In the genomic region with DNA sequence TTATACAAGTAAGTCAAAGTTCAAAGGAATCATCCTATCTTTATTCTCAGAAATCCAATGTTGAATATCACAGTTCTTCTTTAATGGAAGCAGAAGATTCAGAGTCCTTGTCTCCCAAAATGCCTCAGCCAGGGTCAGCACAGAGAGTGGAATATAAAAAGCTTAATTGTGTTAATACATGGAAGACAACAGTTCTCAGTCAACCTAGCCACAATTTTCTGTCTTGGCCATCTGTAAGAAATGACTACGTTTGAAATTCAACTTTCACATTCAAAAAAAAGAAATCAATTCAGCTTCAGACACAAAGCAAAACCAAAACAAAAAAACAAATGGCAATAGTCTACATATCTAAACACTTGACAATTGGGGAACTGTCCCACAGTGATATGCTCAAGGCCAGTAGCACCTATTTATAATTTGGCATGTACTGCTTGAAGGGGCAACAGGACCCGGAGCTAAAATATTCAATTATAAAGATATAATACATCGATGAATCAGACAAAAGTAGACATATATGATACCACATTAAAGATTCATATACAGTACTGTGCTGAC, we compare ENCODE assay signal across 1 cellular context.
TF ChIP-seq lines count a peak whose summit lies in the region.

No MANE protein-coding gene starts in this region.

TF ChIP-seq in GM12878, 131 proteins besides CTCF, POLR2A, EP300 and RAD21 (continued from another document):
- TF ChIP-seq, protein P1, sequence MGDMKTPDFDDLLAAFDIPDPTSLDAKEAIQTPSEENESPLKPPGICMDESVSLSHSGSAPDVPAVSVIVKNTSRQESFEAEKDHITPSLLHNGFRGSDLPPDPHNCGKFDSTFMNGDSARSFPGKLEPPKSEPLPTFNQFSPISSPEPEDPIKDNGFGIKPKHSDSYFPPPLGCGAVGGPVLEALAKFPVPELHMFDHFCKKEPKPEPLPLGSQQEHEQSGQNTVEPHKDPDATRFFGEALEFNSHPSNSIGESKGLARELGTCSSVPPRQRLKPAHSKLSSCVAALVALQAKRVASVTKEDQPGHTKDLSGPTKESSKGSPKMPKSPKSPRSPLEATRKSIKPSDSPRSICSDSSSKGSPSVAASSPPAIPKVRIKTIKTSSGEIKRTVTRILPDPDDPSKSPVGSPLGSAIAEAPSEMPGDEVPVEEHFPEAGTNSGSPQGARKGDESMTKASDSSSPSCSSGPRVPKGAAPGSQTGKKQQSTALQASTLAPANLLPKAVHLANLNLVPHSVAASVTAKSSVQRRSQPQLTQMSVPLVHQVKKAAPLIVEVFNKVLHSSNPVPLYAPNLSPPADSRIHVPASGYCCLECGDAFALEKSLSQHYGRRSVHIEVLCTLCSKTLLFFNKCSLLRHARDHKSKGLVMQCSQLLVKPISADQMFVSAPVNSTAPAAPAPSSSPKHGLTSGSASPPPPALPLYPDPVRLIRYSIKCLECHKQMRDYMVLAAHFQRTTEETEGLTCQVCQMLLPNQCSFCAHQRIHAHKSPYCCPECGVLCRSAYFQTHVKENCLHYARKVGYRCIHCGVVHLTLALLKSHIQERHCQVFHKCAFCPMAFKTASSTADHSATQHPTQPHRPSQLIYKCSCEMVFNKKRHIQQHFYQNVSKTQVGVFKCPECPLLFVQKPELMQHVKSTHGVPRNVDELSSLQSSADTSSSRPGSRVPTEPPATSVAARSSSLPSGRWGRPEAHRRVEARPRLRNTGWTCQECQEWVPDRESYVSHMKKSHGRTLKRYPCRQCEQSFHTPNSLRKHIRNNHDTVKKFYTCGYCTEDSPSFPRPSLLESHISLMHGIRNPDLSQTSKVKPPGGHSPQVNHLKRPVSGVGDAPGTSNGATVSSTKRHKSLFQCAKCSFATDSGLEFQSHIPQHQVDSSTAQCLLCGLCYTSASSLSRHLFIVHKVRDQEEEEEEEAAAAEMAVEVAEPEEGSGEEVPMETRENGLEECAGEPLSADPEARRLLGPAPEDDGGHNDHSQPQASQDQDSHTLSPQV (IDR thresholded peaks at IDR 0.05): no peak
- TF ChIP-seq ZNF384 (IDR thresholded peaks at IDR 0.05; ENCODE audit: borderline replicate concordance, low read depth, low read length): no peak
- no peak for TF ChIP-seq CBFB (IDR thresholded peaks at IDR 0.05; ENCODE audit: low read depth)
- no peak for TF ChIP-seq RCOR1 (conservative IDR thresholded peaks at IDR 0.05; ENCODE audit: low read depth, low read length)
- no peak for TF ChIP-seq CREB1 (IDR thresholded peaks at IDR 0.05; ENCODE audit: low read depth)
- TF ChIP-seq ETV6 (conservative IDR thresholded peaks at IDR 0.05 in 1 of 2, IDR thresholded peaks at IDR 0.05 in 1 of 2; ENCODE audit: borderline replicate concordance in 1 of 2, low read depth in 1 of 2): 0 out of 4 replicates have a peak, but pooled peaks of 1 of the 2 experiments have one; percentile 24
- no peak for TF ChIP-seq GABPA (IDR thresholded peaks at IDR 0.05; ENCODE audit: low read depth)
- no peak for TF ChIP-seq JUND (IDR thresholded peaks at IDR 0.05; ENCODE audit: low read depth, low read length)
- no peak for TF ChIP-seq ATF7 (IDR thresholded peaks at IDR 0.05; ENCODE audit: low read depth)
- TF ChIP-seq SPI1 (IDR thresholded peaks at IDR 0.05; ENCODE audit: borderline replicate concordance, insufficient read depth, low read depth, low read length): 0 out of 2 replicates have a peak, but pooled peaks have one; percentile 10
- no peak for TF ChIP-seq IRF3 (IDR thresholded peaks at IDR 0.05)
